In the genomic region with DNA sequence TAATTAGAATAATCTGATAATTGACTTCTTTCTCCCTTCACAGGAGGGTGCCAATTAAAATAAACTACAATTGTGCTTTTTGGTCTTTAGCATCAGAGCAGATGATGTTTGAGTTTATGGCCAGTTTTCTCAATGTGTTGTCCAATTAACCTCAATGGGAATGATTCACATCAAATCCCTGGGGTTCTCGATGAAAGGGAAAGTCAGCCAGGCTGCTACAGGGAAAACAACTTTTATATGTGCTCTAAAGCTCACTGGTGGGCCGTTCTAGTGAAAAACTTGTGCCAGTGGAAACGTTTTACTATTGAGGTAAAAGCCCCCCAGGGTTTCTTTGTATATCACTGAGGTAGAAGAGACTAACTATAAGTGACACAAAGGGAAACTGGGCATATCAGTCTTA, we compare ENCODE assay signal across 11 cellular contexts.
"Had no signal": no experiment of that assay in that cellular context is flagged by ENCODE, and none has a peak within 500 bp of the region (broad histone marks: within the 10 kb centered on the region; RNA-seq: fewer than 3 reads in every experiment).

No MANE protein-coding gene starts in this region.

- DNase-seq: activated CD4-positive, alpha-beta T cell treated with anti-CD3 and anti-CD28 coated beads, Interleukin-2, amount 10 ng/mL, durations not matched to agents 7 days and 5 days; activated CD4-positive, CD25-positive, alpha-beta regulatory T cell; activated gamma-delta T cell treated with Interleukin-2 at 50 U/mL for 16 hours; anterior cingulate cortex; esophagus squamous epithelium; head of caudate nucleus; immature natural killer cell; mesenchymal stem cell; psoas muscle; right lobe of liver had no signal

- ATAC-seq: psoas muscle, right lobe of liver had no signal

- H3K4me3 ChIP-seq: cardiac muscle cell, esophagus squamous epithelium, psoas muscle, right lobe of liver had no signal

- H3K4me1 ChIP-seq: esophagus squamous epithelium, psoas muscle, right lobe of liver had no signal

- H3K27ac ChIP-seq: cardiac muscle cell, esophagus squamous epithelium, psoas muscle, right lobe of liver had no signal

- H3K27me3 ChIP-seq: cardiac muscle cell, esophagus squamous epithelium, right lobe of liver had no signal

- H3K36me3 ChIP-seq: cardiac muscle cell, esophagus squamous epithelium, right lobe of liver had no signal

- H3K9me3 ChIP-seq: esophagus squamous epithelium, psoas muscle, right lobe of liver had no signal
